ENCODE assay signal across 22 cellular contexts in genomic region chr20:50883856-50884255, GRCh38. TPM values are rescaled to one million over a fixed set of nuclear protein-coding genes. Genes with fewer than 3 reads are reported as not detected.
DNase-seq lines count a peak whose midpoint lies in the region; ATAC-seq and TF ChIP-seq lines count a peak whose summit lies in the region.
"Had no signal": no experiment of that assay in that cellular context is flagged by ENCODE, and none has a peak within 500 bp of the region (broad histone marks: within the 10 kb centered on the region; RNA-seq: fewer than 3 reads in every experiment).

No MANE protein-coding gene starts in this region.

- no peak for TF ChIP-seq CTCF in activated B cell treated with CpG ODN at 0.5 μM for 24 hours (IDR thresholded peaks at IDR 0.05)
- TF ChIP-seq CTCF in smooth muscle cell (IDR thresholded peaks at IDR 0.05; ENCODE audit: borderline replicate concordance, insufficient read depth, poor library complexity, severe bottlenecking): no peak

- no peaks in the 10 kb centered on the region for H3K36me3 ChIP-seq in smooth muscle cell (ENCODE audit: low read depth)

- POLR2A ChIA-PET in activated B cell treated with CpG ODN at 0.5 μM for 24 hours (lab: Charles Lee): no interaction called here

- no peak overlapping the region for H3K4me2 ChIP-seq in smooth muscle cell
- H3K4me2 ChIP-seq: SK-N-SH had no signal

- no peak overlapping the region for H3K4me3 Mint-ChIP-seq in activated T-cell treated with anti-CD3 and anti-CD28 coated beads, Interleukin-2, amount 50 U/mL, for 24 hours
- H3K4me3 Mint-ChIP-seq in activated B cell treated with CpG ODN at 0.5 μM for 24 hours (no peak overlapping the region), memory B cell (no peak overlapping the region)

- no peaks in the 10 kb centered on the region for H3K27me3 ChIP-seq in smooth muscle cell (ENCODE audit: low read depth)

- no peaks in the 10 kb centered on the region for H3K79me2 ChIP-seq in smooth muscle cell (ENCODE audit: low read depth)

- no peak overlapping the region for H3K9ac ChIP-seq in smooth muscle cell (ENCODE audit: low read depth)
- H3K9ac ChIP-seq: SK-N-SH had no signal

- H3K27ac ChIP-seq in smooth muscle cell (ENCODE audit: low read depth): no peak overlapping the region

- peaks cover 24% of the 10 kb centered on the region for H4K20me1 ChIP-seq in smooth muscle cell (ENCODE audit: low read depth)

- no peaks in the 10 kb centered on the region for H3K4me1 ChIP-seq in smooth muscle cell (ENCODE audit: low read depth)

- intact Hi-C loops in activated B cell treated with CpG ODN at 0.5 μM for 24 hours (cut with micrococcal nuclease): no loop called here

- H3K4me3 ChIP-seq in smooth muscle cell: no peak overlapping the region
- H3K4me3 ChIP-seq: K562 had no signal

- CTCF ChIA-PET in activated B cell treated with CpG ODN at 0.5 μM for 24 hours (lab: Charles Lee): no interaction called here

- H3K27me3 Mint-ChIP-seq in activated T-cell treated with anti-CD3 and anti-CD28 coated beads, Interleukin-2, amount 50 U/mL, for 24 hours: no peaks in the 10 kb centered on the region
- H3K27me3 Mint-ChIP-seq in activated B cell treated with CpG ODN at 0.5 μM for 24 hours (no peaks in the 10 kb centered on the region), memory B cell (no peaks in the 10 kb centered on the region)

- peak; percentile 24 for DNase-seq in activated T-cell treated with anti-CD3 and anti-CD28 coated beads, Interleukin-2, amount 50 U/mL, for 24 hours
- DNase-seq in activated T-cell treated with anti-CD3 and anti-CD28 coated beads for 4 hours: no peak
- DNase-seq in activated B cell treated with CpG ODN at 0.5 μM for 24 hours: no peak
- DNase-seq in memory B cell (ENCODE audit: low spot score in 2 of 2): no peak
- DNase-seq in amygdala (lab: John Stamatoyannopoulos, UW): no peak
- no peak for DNase-seq in smooth muscle cell (lab: John Stamatoyannopoulos, UW; ENCODE audit: unreplicated experiment)
- no peak for DNase-seq in NCI-H128 (lab: John Stamatoyannopoulos, UW; ENCODE audit: unreplicated experiment)
- DNase-seq: 8988T, ACHN, Calu3, DMS153, MV-4-11, NCI-H1105, NCI-H146, NCI-H1930, NCI-H2107, NCI-H446, NCI-H524 treated with DMSO at 0.1 percent for 48 hours, NCI-H774, SK-N-SH had no signal

- H3K9me3 ChIP-seq in smooth muscle cell (replicated peaks; ENCODE audit: low read depth): no peaks in the 10 kb centered on the region
- H3K9me3 ChIP-seq: SK-N-SH had no signal

- peaks cover 1% of the 10 kb centered on the region for H3K4me1 Mint-ChIP-seq in activated T-cell treated with anti-CD3 and anti-CD28 coated beads, Interleukin-2, amount 50 U/mL, for 24 hours (ENCODE audit: low read depth)
- H3K4me1 Mint-ChIP-seq in activated B cell treated with CpG ODN at 0.5 μM for 24 hours (no peaks in the 10 kb centered on the region), memory B cell (no peaks in the 10 kb centered on the region)

- H2AFZ ChIP-seq in smooth muscle cell (ENCODE audit: low read depth): no peak overlapping the region

- peaks cover 2% of the 10 kb centered on the region for H3F3A ChIP-seq in smooth muscle cell (ENCODE audit: low read depth)

- H3K36me3 Mint-ChIP-seq in activated T-cell treated with anti-CD3 and anti-CD28 coated beads, Interleukin-2, amount 50 U/mL, for 24 hours (ENCODE audit: low read depth): peaks cover 51% of the 10 kb centered on the region
- H3K36me3 Mint-ChIP-seq in activated B cell treated with CpG ODN at 0.5 μM for 24 hours (ENCODE audit: low read depth): peaks cover 62% of the 10 kb centered on the region
- H3K36me3 Mint-ChIP-seq in memory B cell: peaks cover 14% of the 10 kb centered on the region

- WGBS in smooth muscle cell (ENCODE audit: low lambda C conversion rate): 86% methylated on average over 11 of the region's 11 CpGs

- no peak overlapping the region for H3K27ac Mint-ChIP-seq in activated T-cell treated with anti-CD3 and anti-CD28 coated beads, Interleukin-2, amount 50 U/mL, for 24 hours
- H3K27ac Mint-ChIP-seq in activated B cell treated with CpG ODN at 0.5 μM for 24 hours (peak overlapping the region; percentile 41), memory B cell (peak overlapping the region; percentile 47)

- peaks cover 4% of the 10 kb centered on the region for H3K9me3 Mint-ChIP-seq in activated T-cell treated with anti-CD3 and anti-CD28 coated beads, Interleukin-2, amount 50 U/mL, for 24 hours
- H3K9me3 Mint-ChIP-seq in activated B cell treated with CpG ODN at 0.5 μM for 24 hours (no peaks in the 10 kb centered on the region), memory B cell (no peaks in the 10 kb centered on the region)

- no peak for ATAC-seq in activated B cell treated with CpG ODN at 0.5 μM for 24 hours (ENCODE audit: low read depth)
- no peak for ATAC-seq in memory B cell (ENCODE audit: low read depth)
- ATAC-seq in HG02623 (IDR thresholded peaks at IDR 0.05; ENCODE audit: unreplicated experiment): no peak
- ATAC-seq: K562 had no signal

RNA-seq across cellular contexts. Expression of gene ADNP, which starts 47.4 kb away (rescaled TPM):
- 89.4 and 99.3 TPM in 2 replicates for total RNA-seq in activated B cell treated with CpG ODN at 0.5 μM for 24 hours
- total RNA-seq in smooth muscle cell: 54.9 and 57.4 TPM in 2 replicates
- polyA plus RNA-seq in smooth muscle cell: 14.2 and 15.3 TPM in 2 replicates
